1 cellular context compared by ENCODE assay signal in the genomic region with DNA sequence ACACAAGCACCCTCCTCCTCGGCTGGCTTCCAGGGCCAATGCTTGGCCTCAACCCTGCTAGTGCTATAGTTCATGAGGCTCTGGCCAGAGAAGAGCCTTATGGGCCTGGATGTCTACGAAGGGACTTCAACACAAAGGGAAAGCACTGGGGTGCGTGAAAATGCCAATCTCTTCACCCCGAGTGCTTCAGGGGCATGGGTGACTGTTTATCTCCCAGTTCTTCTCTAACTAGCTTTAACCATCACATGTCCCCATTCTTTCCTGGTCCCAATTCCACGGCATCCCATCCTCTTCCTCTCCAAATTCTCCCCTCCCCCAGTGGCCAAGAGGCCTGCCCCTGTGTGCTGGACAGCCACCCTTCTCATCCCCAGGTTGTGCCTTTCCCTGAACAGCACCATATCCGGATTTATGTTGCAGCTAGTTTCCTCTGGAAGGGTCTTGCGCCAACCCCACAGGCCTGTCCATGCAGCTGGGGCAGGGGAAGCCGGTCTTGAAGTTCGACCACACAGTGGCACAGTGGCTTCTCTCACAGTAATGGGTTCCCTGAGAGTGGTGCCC.
A peak's percentile ranks its signal among the peaks of the same experiment; 100 is the strongest.
TF ChIP-seq lines count a peak whose summit lies in the region.

No MANE protein-coding gene starts in this region.

TF ChIP-seq in HCT116, 20 proteins besides CTCF, POLR2A, EP300 and RAD21:
- TF ChIP-seq CBX3 (IDR thresholded peaks at IDR 0.05; ENCODE audit: low read depth) (no peak), ZFX (IDR thresholded peaks at IDR 0.05) (0 out of 2 replicates have a peak, but pooled peaks have one; percentile 21)
